ENCODE assay signal across 8 cellular contexts in the genomic region with DNA sequence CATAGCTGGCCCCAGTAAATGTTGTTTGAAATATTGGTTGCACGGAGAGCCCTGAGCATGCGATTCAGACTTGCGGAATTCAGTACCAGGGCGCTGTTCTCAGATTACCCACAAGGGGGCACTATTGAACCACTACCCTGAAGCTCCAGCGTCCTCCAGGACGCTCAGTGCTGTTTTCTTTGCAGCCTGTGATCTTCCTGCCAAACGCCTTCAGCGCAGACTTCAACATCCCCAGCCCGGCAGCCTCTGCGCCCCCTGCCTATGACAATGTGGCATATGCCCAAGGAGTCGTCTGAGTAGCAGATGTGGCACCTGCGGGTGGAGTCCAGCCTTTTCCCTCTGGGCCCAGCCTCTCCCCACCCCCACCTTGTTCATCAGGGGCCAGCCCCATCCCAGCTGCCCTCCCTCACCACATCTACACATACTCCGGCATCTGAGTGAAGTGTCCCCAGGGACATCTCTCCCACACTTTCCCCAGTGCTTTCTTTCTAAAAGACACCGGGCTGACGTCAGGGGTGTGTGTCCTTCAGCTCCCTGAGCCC. TPM values are rescaled to one million over a fixed set of nuclear protein-coding genes. Genes with fewer than 3 reads are reported as not detected.
A peak's percentile ranks its signal among the peaks of the same experiment; 100 is the strongest.
DNase-seq lines count a peak whose midpoint lies in the region; ATAC-seq and TF ChIP-seq lines count a peak whose summit lies in the region.

No MANE protein-coding gene starts in this region.

- POLR2A ChIA-PET in naive thymus-derived CD8-positive, alpha-beta T cell (lab: Charles Lee): interaction anchor here (1.0 kb wide), 1 partner anchor 21 kb away, joined by 5 read pairs; no protein-coding TSS in a partner anchor

- TF ChIP-seq CTCF in epithelial cell of esophagus (IDR thresholded peaks at IDR 0.05; ENCODE audit: insufficient read depth, low read depth, low read length, missing control alignments): peak; percentile 91

- H3K4me1 Mint-ChIP-seq in activated CD8-positive, alpha-beta memory T cell treated with anti-CD3 and anti-CD28 coated beads, Interleukin-2, amount 10 ng/mL, durations not matched to agents 7 days and 5 days: peaks cover 5% of the 10 kb centered on the region
- peaks cover 4 to 18% (median 11%) of the 10 kb centered on the region in 4 donors for H3K4me1 Mint-ChIP-seq in naive thymus-derived CD8-positive, alpha-beta T cell
- peaks cover 18% of the 10 kb centered on the region for H3K4me1 Mint-ChIP-seq in stimulated activated effector memory CD8-positive, alpha-beta T cell treated with anti-CD3 and anti-CD28 coated beads, Interleukin-12 subunit alpha, Interleukin-12 subunit beta, amount 100 ng/mL, for 72 hours

- no peaks in the 10 kb centered on the region for H3K36me3 Mint-ChIP-seq in activated CD8-positive, alpha-beta memory T cell treated with anti-CD3 and anti-CD28 coated beads, Interleukin-2, amount 10 ng/mL, durations not matched to agents 7 days and 5 days
- H3K36me3 Mint-ChIP-seq in naive thymus-derived CD8-positive, alpha-beta T cell: no peaks in the 10 kb centered on the region
- no peaks in the 10 kb centered on the region for H3K36me3 Mint-ChIP-seq in stimulated activated effector memory CD8-positive, alpha-beta T cell treated with anti-CD3 and anti-CD28 coated beads, Interleukin-12 subunit alpha, Interleukin-12 subunit beta, amount 100 ng/mL, for 72 hours

- CTCF ChIA-PET in activated CD8-positive, alpha-beta memory T cell treated with anti-CD3 and anti-CD28 coated beads, Interleukin-2, amount 10 ng/mL, durations not matched to agents 7 days and 5 days (lab: Charles Lee): interaction anchor here (0.5 to 6.4 kb wide), 21 partner anchors 10 to 479 kb away, joined by 3 to 46 read pairs (median 4); a partner anchor contains a TSS

- H3K9me3 Mint-ChIP-seq in activated CD8-positive, alpha-beta memory T cell treated with anti-CD3 and anti-CD28 coated beads, Interleukin-2, amount 10 ng/mL, durations not matched to agents 7 days and 5 days (ENCODE audit: low read depth): no peaks in the 10 kb centered on the region
- H3K9me3 Mint-ChIP-seq in naive thymus-derived CD8-positive, alpha-beta T cell: no peaks in the 10 kb centered on the region
- H3K9me3 Mint-ChIP-seq in stimulated activated effector memory CD8-positive, alpha-beta T cell treated with anti-CD3 and anti-CD28 coated beads, Interleukin-12 subunit alpha, Interleukin-12 subunit beta, amount 100 ng/mL, for 72 hours: no peaks in the 10 kb centered on the region

- in situ Hi-C loops in Caki2 (cut with HindIII; ENCODE audit: low pct_unique_long_range_greater_than_20kb, low sequenced_read_pairs): no loop called here

- H3K4me3 Mint-ChIP-seq in activated CD8-positive, alpha-beta memory T cell treated with anti-CD3 and anti-CD28 coated beads, Interleukin-2, amount 10 ng/mL, durations not matched to agents 7 days and 5 days: no peak overlapping the region
- H3K4me3 Mint-ChIP-seq in naive thymus-derived CD8-positive, alpha-beta T cell: peak overlapping the region in 1 of 10 donors; percentile 10
- H3K4me3 Mint-ChIP-seq in stimulated activated effector memory CD8-positive, alpha-beta T cell treated with anti-CD3 and anti-CD28 coated beads, Interleukin-12 subunit alpha, Interleukin-12 subunit beta, amount 100 ng/mL, for 72 hours: no peak overlapping the region

- H3K4me3 ChIP-seq in epithelial cell of esophagus (ENCODE audit: low read length): no peak overlapping the region

- ATAC-seq in GM21360 (IDR thresholded peaks at IDR 0.05; ENCODE audit: unreplicated experiment): peak; percentile 77
- peak; percentile 88 for ATAC-seq in activated CD8-positive, alpha-beta memory T cell treated with anti-CD3 and anti-CD28 coated beads, Interleukin-2, amount 10 ng/mL, durations not matched to agents 7 days and 5 days
- peak; percentile 100 for ATAC-seq in naive thymus-derived CD8-positive, alpha-beta T cell
- ATAC-seq in stimulated activated effector memory CD8-positive, alpha-beta T cell treated with anti-CD3 and anti-CD28 coated beads, Interleukin-12 subunit alpha, Interleukin-12 subunit beta, amount 100 ng/mL, for 72 hours: peak; percentile 81

- DNase-seq in Caki2 (ENCODE audit: low read depth) (peak; percentile 73), HT1080 (ENCODE audit: low read depth) (peak; percentile 86), NOMO-1 treated with DMSO at 0.1 percent for 48 hours (lab: John Stamatoyannopoulos, UW; ENCODE audit: unreplicated experiment) (peak; percentile 83), epithelial cell of esophagus (ENCODE audit: low read depth) (peak; percentile 86)
- DNase-seq in activated CD8-positive, alpha-beta memory T cell treated with anti-CD3 and anti-CD28 coated beads, Interleukin-2, amount 10 ng/mL, durations not matched to agents 7 days and 5 days: peak; percentile 87
- DNase-seq in naive thymus-derived CD8-positive, alpha-beta T cell: peak; percentile 69 to 92 (median 81)
- DNase-seq in stimulated activated effector memory CD8-positive, alpha-beta T cell treated with anti-CD3 and anti-CD28 coated beads, Interleukin-12 subunit alpha, Interleukin-12 subunit beta, amount 100 ng/mL, for 72 hours (ENCODE audit: low spot score in 2 of 2): peak; percentile 73 to 89

- H3K27me3 Mint-ChIP-seq in activated CD8-positive, alpha-beta memory T cell treated with anti-CD3 and anti-CD28 coated beads, Interleukin-2, amount 10 ng/mL, durations not matched to agents 7 days and 5 days: peaks cover 10% of the 10 kb centered on the region
- H3K27me3 Mint-ChIP-seq in naive thymus-derived CD8-positive, alpha-beta T cell: peaks cover 0 to 7% (median 4%) of the 10 kb centered on the region in 5 donors

- H3K27ac Mint-ChIP-seq in activated CD8-positive, alpha-beta memory T cell treated with anti-CD3 and anti-CD28 coated beads, Interleukin-2, amount 10 ng/mL, durations not matched to agents 7 days and 5 days: no peak overlapping the region
- peak overlapping the region in 6 of 10 donors; percentile 43 to 87 (median 48) for H3K27ac Mint-ChIP-seq in naive thymus-derived CD8-positive, alpha-beta T cell
- no peak overlapping the region for H3K27ac Mint-ChIP-seq in stimulated activated effector memory CD8-positive, alpha-beta T cell treated with anti-CD3 and anti-CD28 coated beads, Interleukin-12 subunit alpha, Interleukin-12 subunit beta, amount 100 ng/mL, for 72 hours

RNA-seq across cellular contexts. Expression of a gene that starts 9.6 kb away (rescaled TPM):
- total RNA-seq in Caki2 (2014; rRNA removed; shearing (Covaris generic); ENCODE audit: low replicate concordance): not detected in 2 replicates
- not detected in 2 replicates for total RNA-seq in HT1080 (2014; rRNA removed; shearing (Covaris generic))
- not detected in 2 replicates for polyA plus RNA-seq in HT1080 (2015; cell fraction: cytosol; rRNA removed)
- not detected in 2 replicates for polyA plus RNA-seq in HT1080 (2015; cell fraction: nucleus; rRNA removed)
- not detected for total RNA-seq in activated CD8-positive, alpha-beta memory T cell treated with anti-CD3 and anti-CD28 coated beads, Interleukin-2, amount 10 ng/mL, durations not matched to agents 7 days and 5 days
- not detected for total RNA-seq in naive thymus-derived CD8-positive, alpha-beta T cell
- polyA plus RNA-seq in naive thymus-derived CD8-positive, alpha-beta T cell: not detected

RNA-seq across cellular contexts. Expression of a gene that starts 18.8 kb away (rescaled TPM):
- total RNA-seq in Caki2 (2014; rRNA removed; shearing (Covaris generic); ENCODE audit: low replicate concordance): not detected in 2 replicates
- not detected in 2 replicates for total RNA-seq in HT1080 (2014; rRNA removed; shearing (Covaris generic))
- 0.11 and 0.13 TPM in 2 replicates for polyA plus RNA-seq in HT1080 (2015; cell fraction: cytosol; rRNA removed)
- not detected in 2 replicates for polyA plus RNA-seq in HT1080 (2015; cell fraction: nucleus; rRNA removed)
- not detected for total RNA-seq in activated CD8-positive, alpha-beta memory T cell treated with anti-CD3 and anti-CD28 coated beads, Interleukin-2, amount 10 ng/mL, durations not matched to agents 7 days and 5 days
- total RNA-seq in naive thymus-derived CD8-positive, alpha-beta T cell: not detected
- not detected for polyA plus RNA-seq in naive thymus-derived CD8-positive, alpha-beta T cell

RNA-seq across cellular contexts. Expression of a gene that starts 51.0 kb away (rescaled TPM):
- not detected in 2 replicates for total RNA-seq in Caki2 (2014; rRNA removed; shearing (Covaris generic); ENCODE audit: low replicate concordance)
- not detected in 2 replicates for total RNA-seq in HT1080 (2014; rRNA removed; shearing (Covaris generic))
- polyA plus RNA-seq in HT1080 (2015; cell fraction: cytosol; rRNA removed): not detected in 2 replicates
- polyA plus RNA-seq in HT1080 (2015; cell fraction: nucleus; rRNA removed): not detected in 2 replicates
- total RNA-seq in activated CD8-positive, alpha-beta memory T cell treated with anti-CD3 and anti-CD28 coated beads, Interleukin-2, amount 10 ng/mL, durations not matched to agents 7 days and 5 days: not detected
- not detected for total RNA-seq in naive thymus-derived CD8-positive, alpha-beta T cell
- not detected for polyA plus RNA-seq in naive thymus-derived CD8-positive, alpha-beta T cell

Comparison
In these comparisons a context has a peak if more than half of its experiments do, and no peak if none do; other contexts are left out.
1. H3K27ac Mint-ChIP-seq: peak in naive thymus-derived CD8-positive, alpha-beta T cell (6 of 10); none in activated CD8-positive, alpha-beta memory T cell treated with anti-CD3 and anti-CD28 coated beads, Interleukin-2, amount 10 ng/mL, durations not matched to agents 7 days and 5 days (single experiment) and stimulated activated effector memory CD8-positive, alpha-beta T cell treated with anti-CD3 and anti-CD28 coated beads, Interleukin-12 subunit alpha, Interleukin-12 subunit beta, amount 100 ng/mL, for 72 hours (single experiment).
2. Peak in every context shown above with its lines, with median percentiles within 50 percentile points of each other: DNase-seq and ATAC-seq.